ENCODE assay signal across 21 cellular contexts in genomic region chr1:227215863-227216510, GRCh38.
DNase-seq lines count a peak whose midpoint lies in the region; ATAC-seq and FAIRE-seq lines count a peak whose summit lies in the region.
"Had no signal": no experiment of that assay in that cellular context is flagged by ENCODE, and none has a peak within 500 bp of the region (broad histone marks: within the 10 kb centered on the region; RNA-seq: fewer than 3 reads in every experiment).

No MANE protein-coding gene starts in this region.

- peak; percentile 57 for DNase-seq in HCEC 1CT
- DNase-seq in amniotic epithelial cell (ENCODE audit: low read depth) = peak; percentile 4
- peak; percentile 24 for DNase-seq in iris pigment epithelial cell (ENCODE audit: low read depth)
- DNase-seq in NCI-H226 = no peak
- no peak for DNase-seq in NCI-H2227 (lab: John Stamatoyannopoulos, UW; ENCODE audit: unreplicated experiment)
- no peak for DNase-seq in SKM-1 (lab: John Stamatoyannopoulos, UW; ENCODE audit: unreplicated experiment)
- DNase-seq: 8988T; Caco-2; CD4-positive, alpha-beta T cell; DMS153; H7; Kasumi-1; MG63; NCI-H1048; NCI-H1436; NCI-H1930; NCI-H446; NCI-H69; SHP77 had no signal

- no peak for ATAC-seq in GM21786 (IDR thresholded peaks at IDR 0.05; ENCODE audit: unreplicated experiment)

- peak; percentile 61 for FAIRE-seq in A204.1 (lab: Jason Lieb, UNC)

Comparison
In these comparisons a context has a peak if more than half of its experiments do, and no peak if none do; other contexts are left out.
1. DNase-seq: peak in HCEC 1CT (single experiment), amniotic epithelial cell (single experiment) and iris pigment epithelial cell (single experiment); none in NCI-H226 (single experiment), NCI-H2227 (single experiment) and SKM-1 (single experiment).